Comparison of ENCODE assay signal across 8 cellular contexts in genomic region chr9:127869310-127870152, GRCh38. TPM values are rescaled to one million over a fixed set of nuclear protein-coding genes. Genes with fewer than 3 reads are reported as not detected.
DNase-seq lines count a peak whose midpoint lies in the region; ATAC-seq and TF ChIP-seq lines count a peak whose summit lies in the region.

No MANE protein-coding gene starts in this region.

- WGBS in liver = 68% methylated on average over 18 of the region's 18 CpGs

- no peaks in the 10 kb centered on the region for H3K9me3 Mint-ChIP-seq in activated CD4-positive, alpha-beta T cell treated with anti-CD3 and anti-CD28 coated beads, Interleukin-2, amount 10 ng/mL, durations not matched to agents 24 days and 14 days

- peak; percentile 81 for TF ChIP-seq CTCF in colonic mucosa (IDR thresholded peaks at IDR 0.05)
- peak; percentile 97 for TF ChIP-seq CTCF in liver (IDR thresholded peaks at IDR 0.05; ENCODE audit: low read depth, low read length, missing input control)

- H3K36me3 Mint-ChIP-seq in activated CD4-positive, alpha-beta T cell treated with anti-CD3 and anti-CD28 coated beads, Interleukin-2, amount 10 ng/mL, durations not matched to agents 24 days and 14 days (ENCODE audit: low read depth) = peaks cover 3% of the 10 kb centered on the region

- ATAC-seq in HG02798 (IDR thresholded peaks at IDR 0.05; ENCODE audit: poor library complexity, unreplicated experiment) (peak; percentile 56), GM21381 (IDR thresholded peaks at IDR 0.05; ENCODE audit: unreplicated experiment) (no peak)

- no peaks in the 10 kb centered on the region for H3K36me3 ChIP-seq in colonic mucosa
- peaks cover 0 to 6% (median under 1%) of the 10 kb centered on the region in 4 donors for H3K36me3 ChIP-seq in liver (ENCODE audit: control insufficient read depth in 4 of 4, insufficient read depth in 3 of 4, low read depth in 1 of 4, low read length in 3 of 4)

- peaks cover 11% of the 10 kb centered on the region for H3K4me1 Mint-ChIP-seq in activated CD4-positive, alpha-beta T cell treated with anti-CD3 and anti-CD28 coated beads, Interleukin-2, amount 10 ng/mL, durations not matched to agents 24 days and 14 days

- H3K4me1 ChIP-seq in colonic mucosa = peaks cover 7% of the 10 kb centered on the region
- H3K4me1 ChIP-seq in liver (ENCODE audit: control insufficient read depth in 4 of 4, insufficient read depth in 4 of 4, low read length in 3 of 4) = peaks cover 6 to 8% (median 7%) of the 10 kb centered on the region in 4 donors

- peak; percentile 96 to 97 for TF ChIP-seq RAD21 in liver (IDR thresholded peaks at IDR 0.05)

- H3K4me3 Mint-ChIP-seq in activated CD4-positive, alpha-beta T cell treated with anti-CD3 and anti-CD28 coated beads, Interleukin-2, amount 10 ng/mL, durations not matched to agents 24 days and 14 days = no peak overlapping the region

- intact Hi-C loops in activated CD4-positive, alpha-beta T cell treated with anti-CD3 and anti-CD28 coated beads, Interleukin-2, amount 10 ng/mL, durations not matched to agents 24 days and 14 days (cut with micrococcal nuclease) = loop anchor here (1.0 to 10.0 kb wide), 4 partner anchors 53 to 255 kb away; partner anchors contain the start of genes CDK9, STXBP1 and TOR2A
- intact Hi-C loops in colonic mucosa (cut with DNase I) = loop anchor here (2.0 to 10.0 kb wide), 3 partner anchors 47 to 132 kb away; partner anchors contain the start of genes FPGS, ST6GALNAC4 and TOR2A

- H3K27me3 Mint-ChIP-seq in activated CD4-positive, alpha-beta T cell treated with anti-CD3 and anti-CD28 coated beads, Interleukin-2, amount 10 ng/mL, durations not matched to agents 24 days and 14 days = no peaks in the 10 kb centered on the region

- DNase-seq in DMS53 treated with DMSO at 0.1 percent for 48 hours (lab: John Stamatoyannopoulos, UW; ENCODE audit: unreplicated experiment) (peak; percentile 78), NCI-H524 (lab: John Stamatoyannopoulos, UW) (peak; percentile 79 to 83), colonic mucosa (peak; percentile 94)
- DNase-seq in activated CD4-positive, alpha-beta T cell treated with anti-CD3 and anti-CD28 coated beads, Interleukin-2, amount 10 ng/mL, durations not matched to agents 24 days and 14 days = peak; percentile 95
- DNase-seq in stimulated activated CD4-positive, alpha-beta T cell treated with anti-CD3 and anti-CD28 coated beads, TNF-alpha, amount 100 ng/mL, for 24 hours (ENCODE audit: low read depth in 3 of 3) = peak; percentile 62 to 84 (median 70)

- H3K27ac Mint-ChIP-seq in activated CD4-positive, alpha-beta T cell treated with anti-CD3 and anti-CD28 coated beads, Interleukin-2, amount 10 ng/mL, durations not matched to agents 24 days and 14 days = no peak overlapping the region

- H3K4me3 ChIP-seq in colonic mucosa (no peak overlapping the region), liver (ENCODE audit: low read depth in 1 of 3, low read length in 3 of 3) (no peak overlapping the region)

- H3K9ac ChIP-seq in colonic mucosa (ENCODE audit: low read depth in 2 of 2, low read length in 2 of 2) (no peak overlapping the region), liver (ENCODE audit: low read depth in 1 of 2, low read length in 2 of 2) (no peak overlapping the region)

- H3K9me3 ChIP-seq in colonic mucosa (no peaks in the 10 kb centered on the region), liver (ENCODE audit: control insufficient read depth in 4 of 4, low read length in 3 of 4) (no peaks in the 10 kb centered on the region)

- H3K27me3 ChIP-seq in colonic mucosa (no peaks in the 10 kb centered on the region), liver (ENCODE audit: control insufficient read depth in 4 of 4, insufficient read depth in 4 of 4, low read length in 3 of 4) (no peaks in the 10 kb centered on the region)

- H3K27ac ChIP-seq in colonic mucosa = no peak overlapping the region
- no peak overlapping the region for H3K27ac ChIP-seq in liver (ENCODE audit: low read depth in 1 of 2, low read length in 2 of 2)

TF ChIP-seq in liver, 16 proteins besides CTCF, POLR2A, EP300 and RAD21:
- TF ChIP-seq REST (IDR thresholded peaks at IDR 0.05) (no peak), NR2F2 (IDR thresholded peaks at IDR 0.05) (peak; percentile 48)

RNA-seq across cellular contexts. Expression of gene AK1, which starts 7.9 kb away (rescaled TPM):
- total RNA-seq in activated CD4-positive, alpha-beta T cell treated with anti-CD3 and anti-CD28 coated beads, Interleukin-2, amount 10 ng/mL, durations not matched to agents 24 days and 14 days = 18.0 and 19.9 TPM in 2 replicates
- total RNA-seq in colonic mucosa (100 to 1,000 TPM; 159 to 166 TPM), liver (10 to 100 TPM; 10.6 to 18.7 TPM)
- 10 to 100 TPM; 40.4 to 78.3 TPM for polyA plus RNA-seq in liver

RNA-seq across cellular contexts. Expression of gene ENG, which starts 15.1 kb away (rescaled TPM):
- total RNA-seq in activated CD4-positive, alpha-beta T cell treated with anti-CD3 and anti-CD28 coated beads, Interleukin-2, amount 10 ng/mL, durations not matched to agents 24 days and 14 days = 29.9 and 32.4 TPM in 2 replicates
- total RNA-seq in colonic mucosa (10 to 100 TPM; 15.4 to 34.5 TPM), liver (10 to 100 TPM; 12.8 to 23.5 TPM)
- 10 to 100 TPM; 25.0 to 91.3 TPM for polyA plus RNA-seq in liver

RNA-seq across cellular contexts. Expression of gene ST6GALNAC6, which starts 29.9 kb away (rescaled TPM):
- 53.3 and 61.2 TPM in 2 replicates for total RNA-seq in activated CD4-positive, alpha-beta T cell treated with anti-CD3 and anti-CD28 coated beads, Interleukin-2, amount 10 ng/mL, durations not matched to agents 24 days and 14 days
- total RNA-seq in colonic mucosa = 100 to 1,000 TPM; 251 to 279 TPM
- total RNA-seq in liver = 10 to 100 TPM; 26.9 to 37.7 TPM
- polyA plus RNA-seq in liver = 10 to 100 TPM; 22.5 to 40.4 TPM

RNA-seq across cellular contexts. Expression of gene ST6GALNAC4, which starts 47.3 kb away (rescaled TPM):
- 28.0 and 28.3 TPM in 2 replicates for total RNA-seq in activated CD4-positive, alpha-beta T cell treated with anti-CD3 and anti-CD28 coated beads, Interleukin-2, amount 10 ng/mL, durations not matched to agents 24 days and 14 days
- 10 to 100 TPM; 25.4 to 66.5 TPM for total RNA-seq in colonic mucosa
- 10 to 100 TPM in 1 of 2 donors, 1 to 10 TPM in 1; 4.5 to 83.7 TPM for total RNA-seq in liver
- 10 to 100 TPM in 1 of 2 donors, 1 to 10 TPM in 1; 2.5 to 10.6 TPM for polyA plus RNA-seq in liver
